ENCODE assay signal across 1 cellular context in the genomic region with DNA sequence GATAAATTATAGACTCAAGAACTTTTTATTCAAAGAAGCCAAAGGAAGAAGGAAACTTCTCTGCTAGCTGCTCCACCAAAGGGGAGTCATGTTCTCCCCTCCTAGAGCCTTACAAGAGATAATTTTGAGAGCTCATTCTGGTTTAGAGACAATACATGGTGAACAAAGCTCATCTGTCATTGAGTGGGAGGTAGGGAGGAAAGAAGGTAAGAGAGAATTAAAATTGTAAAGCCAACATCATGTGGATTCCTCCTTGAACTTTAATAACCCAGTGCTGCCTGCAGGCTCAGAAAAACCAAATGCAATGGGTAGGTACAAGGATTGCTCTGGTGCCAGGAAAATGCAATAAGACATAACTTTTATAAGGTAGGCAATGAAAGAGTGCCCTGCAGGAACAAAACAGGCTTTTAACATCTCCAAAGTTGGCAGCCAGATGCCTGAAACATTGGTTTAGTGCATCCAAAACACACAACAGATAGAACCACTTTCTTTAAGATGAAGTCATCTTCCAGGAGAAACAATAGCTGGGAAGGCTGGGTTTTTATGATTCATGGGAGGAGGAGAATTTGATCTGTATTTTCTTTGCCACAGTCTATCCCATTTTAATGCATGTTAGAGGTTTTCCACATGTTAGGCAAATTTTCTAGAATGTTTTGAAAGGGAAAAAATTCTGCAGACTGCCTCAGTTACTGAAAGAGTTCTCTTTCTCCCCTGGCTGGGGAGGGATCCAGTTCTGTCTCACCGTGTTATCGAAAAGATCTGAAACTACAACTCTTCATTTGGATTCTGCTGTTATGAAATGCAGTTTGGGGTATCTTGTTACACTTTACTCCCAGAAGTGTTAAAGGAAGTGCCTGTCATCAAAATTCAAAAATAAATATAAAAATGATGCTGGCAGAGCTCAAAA.
A peak's percentile ranks its signal among the peaks of the same experiment; 100 is the strongest.
TF ChIP-seq lines count a peak whose summit lies in the region.

No MANE protein-coding gene starts in this region.

TF ChIP-seq in endothelial cell of umbilical vein, 7 proteins besides CTCF, POLR2A, EP300 and RAD21:
- TF ChIP-seq, protein P1, sequence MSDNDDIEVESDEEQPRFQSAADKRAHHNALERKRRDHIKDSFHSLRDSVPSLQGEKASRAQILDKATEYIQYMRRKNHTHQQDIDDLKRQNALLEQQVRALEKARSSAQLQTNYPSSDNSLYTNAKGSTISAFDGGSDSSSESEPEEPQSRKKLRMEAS (IDR thresholded peaks at IDR 0.05; ENCODE audit: insufficient read depth, insufficient read length): no peak
- TF ChIP-seq FOS (IDR thresholded peaks at IDR 0.05; ENCODE audit: borderline replicate concordance, insufficient read depth, low read length) (peak; percentile 55), JUN (IDR thresholded peaks at IDR 0.05; ENCODE audit: borderline replicate concordance, insufficient read depth, insufficient read length, low read depth) (peak; percentile 41)
